In the genomic region with DNA sequence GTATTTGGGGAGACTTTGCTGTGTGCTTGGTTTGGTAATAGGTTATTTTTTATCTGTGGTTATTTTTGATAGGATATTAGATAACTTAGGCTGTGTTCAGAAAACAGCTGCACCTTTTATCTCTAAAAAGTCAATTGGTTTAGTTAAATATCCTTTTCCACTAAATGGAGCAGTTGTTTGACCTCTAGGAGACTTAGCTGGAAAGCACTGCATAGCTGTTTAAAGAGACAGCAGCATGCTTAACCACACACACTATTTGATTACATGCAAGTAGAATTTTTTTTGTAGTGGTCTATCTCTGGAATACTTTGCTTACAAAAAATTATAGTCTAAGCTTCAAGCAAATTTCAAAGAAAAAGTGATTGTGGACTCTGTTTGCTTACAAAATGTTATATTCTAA, we compare ENCODE assay signal across 24 cellular contexts. TPM values are rescaled to one million over a fixed set of nuclear protein-coding genes. Genes with fewer than 3 reads are reported as not detected.
DNase-seq lines count a peak whose midpoint lies in the region; ATAC-seq, FAIRE-seq and TF ChIP-seq lines count a peak whose summit lies in the region.
"Had no signal": no experiment of that assay in that cellular context is flagged by ENCODE, and none has a peak within 500 bp of the region (broad histone marks: within the 10 kb centered on the region; RNA-seq: fewer than 3 reads in every experiment).

No MANE protein-coding gene starts in this region.

- H3K4me3 ChIP-seq in heart right ventricle (no peak overlapping the region), neuronal stem cell (ENCODE audit: low read length in 2 of 2) (no peak overlapping the region), mucosa of descending colon (no peak overlapping the region)
- H3K4me3 ChIP-seq: A549; BLaER1 treated with 17β-estradiol and CSF1 and Interleukin-3, amounts not matched to agents 10 nM and 100 nM; GM23248 had no signal

- FAIRE-seq in D721Med (lab: Jason Lieb, UNC), result peak; percentile 41
- FAIRE-seq: A549, GM12891, H1 had no signal

- H2BK5ac ChIP-seq in neuronal stem cell (ENCODE audit: low read length), result no peak overlapping the region

- H3K36me3 ChIP-seq in heart right ventricle, result no peaks in the 10 kb centered on the region
- no peaks in the 10 kb centered on the region for H3K36me3 ChIP-seq in neuronal stem cell (replicated peaks in 1 of 2; ENCODE audit: control insufficient read depth in 2 of 2, insufficient read depth in 2 of 2, low read length in 2 of 2)
- H3K36me3 ChIP-seq in mucosa of descending colon (ENCODE audit: low read depth), result no peaks in the 10 kb centered on the region
- H3K36me3 ChIP-seq: BE2C; BLaER1 treated with 17β-estradiol and CSF1 and Interleukin-3, amounts not matched to agents 10 nM and 100 nM had no signal

- H3K27me3 ChIP-seq in heart right ventricle (no peaks in the 10 kb centered on the region), neuronal stem cell (ENCODE audit: control insufficient read depth in 3 of 3, insufficient read depth in 3 of 3, low read depth in 1 of 3, low read length in 3 of 3) (no peaks in the 10 kb centered on the region)
- H3K27me3 ChIP-seq: BE2C; BLaER1 treated with 17β-estradiol and CSF1 and Interleukin-3, amounts not matched to agents 10 nM and 100 nM had no signal

- no peak overlapping the region for H2BK120ac ChIP-seq in neuronal stem cell (ENCODE audit: low read depth, low read length)

- intact Hi-C loops in heart right ventricle (cut with DNase I), result loop anchor here in 3 of 10 donors (5.0 kb wide), 2 partner anchors 37 to 107 kb away; no protein-coding TSS in a partner anchor
- intact Hi-C loops in Right ventricle myocardium superior (cut with DNase I), result no loop called here
- intact Hi-C loops in mucosa of descending colon (cut with DNase I, micrococcal nuclease), result no loop called here

- H3K9ac ChIP-seq in neuronal stem cell (ENCODE audit: low read depth, low read length, poor library complexity), result no peak overlapping the region
- H3K9ac ChIP-seq: BLaER1 treated with 17β-estradiol and CSF1 and Interleukin-3, amounts not matched to agents 10 nM and 100 nM; GM23248 had no signal

- H2BK12ac ChIP-seq in neuronal stem cell (ENCODE audit: low read length), result no peak overlapping the region

- no peaks in the 10 kb centered on the region for H3K79me1 ChIP-seq in neuronal stem cell (ENCODE audit: low read depth, low read length)

- no peak for TF ChIP-seq CTCF in heart right ventricle (IDR thresholded peaks at IDR 0.05)
- no peak for TF ChIP-seq CTCF in D721Med (IDR thresholded peaks at IDR 0.05; ENCODE audit: insufficient read depth, missing control alignments)
- no peak for TF ChIP-seq CTCF in mucosa of descending colon (IDR thresholded peaks at IDR 0.05)

- no peak overlapping the region for H3K4ac ChIP-seq in neuronal stem cell (ENCODE audit: low read length)

- DNase-seq in heart right ventricle (no peak), Right ventricle myocardium superior (no peak), D721Med (ENCODE audit: insufficient read length, low spot score) (no peak), NCI-H82 treated with DMSO at 0.1 percent for 48 hours (lab: John Stamatoyannopoulos, UW; ENCODE audit: unreplicated experiment) (peak; percentile 58), neuronal stem cell (ENCODE audit: low spot score) (no peak), mucosa of descending colon (no peak), SW480 (ENCODE audit: low spot score) (no peak)
- DNase-seq: 8988T; ACHN; AML-193; BE2C; CD4-positive, alpha-beta T cell; CD8-positive, alpha-beta memory T cell; DMS53; DMS79 treated with DMSO at 0.1 percent for 48 hours; GF-D8; GM23248; H7; HCEC 1CT had no signal

- H3K23ac ChIP-seq in neuronal stem cell (ENCODE audit: low read depth, low read length, poor library complexity), result no peak overlapping the region

- no peak overlapping the region for H2AK5ac ChIP-seq in neuronal stem cell (ENCODE audit: low read depth, low read length)

- no peak overlapping the region for H4K8ac ChIP-seq in neuronal stem cell (ENCODE audit: low read depth, low read length)

- H2BK15ac ChIP-seq in neuronal stem cell (ENCODE audit: low read length), result no peak overlapping the region

- H3K4me1 ChIP-seq in heart right ventricle (peaks cover under 1 to 77% (median 16%) of the 10 kb centered on the region in 9 donors), neuronal stem cell (ENCODE audit: control insufficient read depth in 2 of 2, insufficient read depth in 1 of 2, low read depth in 1 of 2, low read length in 2 of 2) (peaks cover 2 to 6% of the 10 kb centered on the region in 2 donors), mucosa of descending colon (ENCODE audit: low read depth) (no peaks in the 10 kb centered on the region)
- H3K4me1 ChIP-seq: BLaER1 treated with 17β-estradiol and CSF1 and Interleukin-3, amounts not matched to agents 10 nM and 100 nM had no signal

- peak overlapping the region in 9 of 10 donors; percentile 2 to 80 (median 55) for H3K27ac ChIP-seq in heart right ventricle
- H3K27ac ChIP-seq in neuronal stem cell (replicated peaks; ENCODE audit: low read length), result no peak overlapping the region
- H3K27ac ChIP-seq: A549; BLaER1 treated with 17β-estradiol and CSF1 and Interleukin-3, amounts not matched to agents 10 nM and 100 nM; GM23248 had no signal

- no peak overlapping the region for H3K4me2 ChIP-seq in neuronal stem cell (ENCODE audit: insufficient read depth, low read length, poor library complexity, severe bottlenecking)
- H3K4me2 ChIP-seq: A549; BLaER1 treated with 17β-estradiol and CSF1 and Interleukin-3, amounts not matched to agents 10 nM and 100 nM had no signal

- H3K14ac ChIP-seq in neuronal stem cell (ENCODE audit: low read length), result no peak overlapping the region

- ATAC-seq in heart right ventricle (no peak), Right ventricle myocardium superior (ENCODE audit: poor library complexity) (no peak), mucosa of descending colon (no peak)
- ATAC-seq: A549 had no signal

- H3K18ac ChIP-seq in neuronal stem cell (ENCODE audit: low read length), result no peak overlapping the region

- H3K9me3 ChIP-seq in heart right ventricle (no peaks in the 10 kb centered on the region), neuronal stem cell (replicated peaks in 1 of 2; ENCODE audit: control insufficient read depth in 2 of 2, insufficient read depth in 1 of 2, low read depth in 1 of 2, low read length in 2 of 2) (no peaks in the 10 kb centered on the region), mucosa of descending colon (no peaks in the 10 kb centered on the region)
- H3K9me3 ChIP-seq: A549; BE2C; BLaER1 treated with 17β-estradiol and CSF1 and Interleukin-3, amounts not matched to agents 10 nM and 100 nM had no signal

- peak overlapping the region; percentile 70 for H2AFZ ChIP-seq in neuronal stem cell (ENCODE audit: low read length)
- H2AFZ ChIP-seq: GM23248 had no signal

- H4K91ac ChIP-seq in neuronal stem cell (ENCODE audit: low read depth, low read length, poor library complexity), result no peak overlapping the region

RNA-seq across cellular contexts. Expression of a gene that starts 6.5 kb away (rescaled TPM):
- 100 to 1,000 TPM in 7 of 10 donors, 10 to 100 TPM in 3; 82.5 to 173 (median 121) TPM for total RNA-seq in heart right ventricle
- 100 to 1,000 TPM in 1 of 2 donors, 10 to 100 TPM in 1; 81.2 to 194 TPM for polyA plus RNA-seq in heart right ventricle
- total RNA-seq in Right ventricle myocardium superior, result 114 TPM
- polyA plus RNA-seq in neuronal stem cell (2013, experiment 1 of 2), result not detected
- polyA plus RNA-seq in neuronal stem cell (2013, experiment 2 of 2), result not detected
- total RNA-seq in mucosa of descending colon, result 1 to 10 TPM; 1.6 to 4.4 (median 4.3) TPM
- total RNA-seq: CD4-positive, alpha-beta T cell; CD8-positive, alpha-beta memory T cell; H1; H7 had no signal
- polyA plus RNA-seq: CD14-positive monocyte; CD8-positive, alpha-beta memory T cell; H1 had no signal

Comparison
In these comparisons a context has a peak if more than half of its experiments do, and no peak if none do; other contexts are left out.
1. RNA of a gene that starts 6.5 kb away (total RNA-seq): 82.5 to 173 TPM in heart right ventricle and 114 TPM in Right ventricle myocardium superior (single experiment); 1.6 to 4.4 TPM in mucosa of descending colon; every median in the first group is over 10 times any median in the second.